ENCODE assay signal across 8 cellular contexts in the genomic region with DNA sequence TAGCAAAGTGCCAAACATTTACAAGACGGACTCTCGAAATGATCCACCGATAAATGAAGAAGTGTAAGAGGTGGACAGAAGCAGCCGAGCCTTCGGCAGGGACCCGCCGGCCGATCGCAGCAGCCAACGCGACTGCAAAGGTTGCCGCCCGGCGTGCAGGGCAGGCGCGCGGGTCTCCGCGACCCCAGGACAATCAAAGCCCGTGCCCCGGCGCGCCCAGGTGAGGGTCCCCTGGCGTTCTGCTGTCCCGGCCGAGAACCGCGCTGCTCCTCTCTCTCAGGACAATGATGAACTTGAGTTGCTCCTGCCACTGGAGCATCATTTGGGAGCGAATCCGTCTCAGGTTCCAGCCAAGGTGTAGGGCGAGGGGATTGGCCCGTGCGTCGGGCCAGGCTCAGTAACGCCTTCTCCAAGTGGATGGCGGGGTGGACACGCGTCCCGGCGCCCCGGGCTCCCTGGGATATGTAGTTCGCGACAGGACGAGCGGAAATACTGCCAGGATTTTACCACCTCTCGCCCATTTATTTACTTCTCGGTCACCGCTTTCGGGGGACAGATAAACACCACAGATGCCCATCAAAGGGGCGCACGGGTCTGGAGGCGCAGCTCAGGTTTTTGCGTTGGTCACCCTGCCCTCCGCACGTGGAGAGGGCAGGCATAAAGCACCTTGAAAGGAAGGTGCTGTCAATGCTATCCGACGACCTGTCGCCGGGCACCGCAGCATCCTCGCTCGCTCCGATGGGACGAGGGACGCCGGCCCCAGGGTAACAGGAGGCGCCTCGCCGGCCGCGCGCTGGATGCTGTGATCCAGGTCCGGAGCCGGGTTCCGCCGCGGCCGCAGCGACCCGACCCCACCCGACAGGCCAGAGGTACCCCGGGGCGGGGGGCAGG. TPM values are rescaled to one million over a fixed set of nuclear protein-coding genes. Genes with fewer than 3 reads are reported as not detected.
DNase-seq lines count a peak whose midpoint lies in the region; ATAC-seq and TF ChIP-seq lines count a peak whose summit lies in the region.

A gene with protein sequence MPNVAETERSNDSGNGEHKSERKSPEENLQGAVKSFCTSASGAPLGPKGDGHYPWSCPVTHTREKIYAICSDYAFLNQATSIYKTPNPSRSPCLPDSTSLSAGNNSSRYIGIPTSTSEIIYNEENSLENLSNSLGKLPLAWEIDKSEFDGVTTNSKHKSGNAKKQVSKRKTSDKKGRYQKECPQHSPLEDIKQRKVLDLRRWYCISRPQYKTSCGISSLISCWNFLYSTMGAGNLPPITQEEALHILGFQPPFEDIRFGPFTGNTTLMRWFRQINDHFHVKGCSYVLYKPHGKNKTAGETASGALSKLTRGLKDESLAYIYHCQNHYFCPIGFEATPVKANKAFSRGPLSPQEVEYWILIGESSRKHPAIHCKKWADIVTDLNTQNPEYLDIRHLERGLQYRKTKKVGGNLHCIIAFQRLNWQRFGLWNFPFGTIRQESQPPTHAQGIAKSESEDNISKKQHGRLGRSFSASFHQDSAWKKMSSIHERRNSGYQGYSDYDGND (plus strand): TSS at position 467 of the 891 bp plus-strand sequence. CDS start 8,149 bp downstream, outside the sequence.
A gene (minus strand): TSS at position 324 of the 891 bp plus-strand sequence. CDS start 306 bp downstream, at position 18.

- ATAC-seq in GM18505 (IDR thresholded peaks at IDR 0.05; ENCODE audit: unreplicated experiment) (peak; percentile 80), HG02938 (IDR thresholded peaks at IDR 0.05; ENCODE audit: unreplicated experiment) (peak; percentile 84)

- peak; percentile 58 for TF ChIP-seq POLR2A in GM18505 (IDR thresholded peaks at IDR 0.05; ENCODE audit: borderline replicate concordance, extremely low read depth, insufficient read depth, insufficient read length)

- peak; percentile 74 for DNase-seq in NCI-H187 treated with DMSO at 0.1 percent for 48 hours (lab: John Stamatoyannopoulos, UW)
- peak; percentile 71 for DNase-seq in T-helper 9 cell
- peak; percentile 98 for DNase-seq in astrocyte of the hippocampus (ENCODE audit: low read depth, low spot score)
- peak; percentile 97 for DNase-seq in hepatic stellate cell (ENCODE audit: low spot score)
- DNase-seq in pulmonary artery endothelial cell (ENCODE audit: low read depth, low spot score) = peak; percentile 74
- DNase-seq in NAMALWA (ENCODE audit: low spot score) = no peak

RNA-seq across cellular contexts. Expression of the first gene that starts in this region (rescaled TPM):
- total RNA-seq in pulmonary artery endothelial cell = 12.1 and 15.6 TPM in 2 replicates

RNA-seq across cellular contexts. Expression of the second gene that starts in this region (rescaled TPM):
- total RNA-seq in pulmonary artery endothelial cell = 23.4 and 29.0 TPM in 2 replicates
